In genomic region chr12:115433014-115433634, GRCh38 we compare ENCODE assay signal across 1 cellular context.
TF ChIP-seq lines count a peak whose summit lies in the region.

No MANE protein-coding gene starts in this region.

TF ChIP-seq in HepG2, 621 proteins besides CTCF, POLR2A, EP300 and RAD21 (continued from another document and continues in another):
- peak; percentile 96 for TF ChIP-seq ARID5B (CRISPR knock-in tag; IDR thresholded peaks at IDR 0.05)
- peak; percentile 47; the same call in 1 of the 2 replicates for TF ChIP-seq ZNF232 (CRISPR knock-in tag; IDR thresholded peaks at IDR 0.05; ENCODE audit: borderline replicate concordance)
- peak; percentile 75; the same call in 1 of the 2 replicates for TF ChIP-seq ATF2 (CRISPR knock-in tag; IDR thresholded peaks at IDR 0.05)
- TF ChIP-seq SOX6 (IDR thresholded peaks at IDR 0.05) = no peak
- peak; percentile 96 for TF ChIP-seq SOX6 (CRISPR knock-in tag; IDR thresholded peaks at IDR 0.05)
- no peak for TF ChIP-seq KIAA2018 (CRISPR knock-in tag; IDR thresholded peaks at IDR 0.05; ENCODE audit: borderline replicate concordance)
- TF ChIP-seq CEBPZ (IDR thresholded peaks at IDR 0.05; ENCODE audit: low read length) = no peak
- peak; percentile 85; the same call in 1 of the 2 replicates for TF ChIP-seq THRA (CRISPR knock-in tag; IDR thresholded peaks at IDR 0.05; ENCODE audit: borderline replicate concordance)
- TF ChIP-seq ZNF335 (CRISPR knock-in tag; IDR thresholded peaks at IDR 0.05) = 0 out of 2 replicates have a peak, but pooled peaks have one; percentile 42
- TF ChIP-seq ZNF616 (CRISPR knock-in tag; IDR thresholded peaks at IDR 0.05; ENCODE audit: low read depth) = no peak
- TF ChIP-seq CENPX (CRISPR knock-in tag; IDR thresholded peaks at IDR 0.05) = no peak
- no peak for TF ChIP-seq FIP1L1 (IDR thresholded peaks at IDR 0.05; ENCODE audit: borderline replicate concordance, insufficient read depth, low read depth, low read length)
- TF ChIP-seq ZNF546 (CRISPR knock-in tag; conservative IDR thresholded peaks at IDR 0.05) = no peak
- TF ChIP-seq NFAT5 (CRISPR knock-in tag; IDR thresholded peaks at IDR 0.05) = 0 out of 2 replicates have a peak, but pooled peaks have one; percentile 30
- TF ChIP-seq SNAI1 (CRISPR knock-in tag; IDR thresholded peaks at IDR 0.05; ENCODE audit: borderline replicate concordance) = no peak
- no peak for TF ChIP-seq HNRNPL (IDR thresholded peaks at IDR 0.05; ENCODE audit: low read depth, low read length)
- no peak for TF ChIP-seq KLF15 (CRISPR knock-in tag; IDR thresholded peaks at IDR 0.05; ENCODE audit: borderline replicate concordance)
- no peak for TF ChIP-seq E2F1 (CRISPR knock-in tag; IDR thresholded peaks at IDR 0.05)
- TF ChIP-seq HOXA9 (CRISPR knock-in tag; IDR thresholded peaks at IDR 0.05; ENCODE audit: borderline replicate concordance) = no peak
- no peak for TF ChIP-seq RBAK (CRISPR knock-in tag; IDR thresholded peaks at IDR 0.05)
- TF ChIP-seq SOX13 (IDR thresholded peaks at IDR 0.05) = peak; percentile 84
- peak in 1 of 2 experiments; percentile 94; a peak in 2 of 4 replicates for TF ChIP-seq SOX13 (CRISPR knock-in tag; conservative IDR thresholded peaks at IDR 0.05 in 1 of 2, IDR thresholded peaks at IDR 0.05 in 1 of 2)
- no peak for TF ChIP-seq SMAD1 (CRISPR knock-in tag; IDR thresholded peaks at IDR 0.05; ENCODE audit: borderline replicate concordance, low read depth)
- no peak for TF ChIP-seq SKI (IDR thresholded peaks at IDR 0.05; ENCODE audit: partially characterized antibody)
